ENCODE assay signal across 11 cellular contexts in the genomic region with DNA sequence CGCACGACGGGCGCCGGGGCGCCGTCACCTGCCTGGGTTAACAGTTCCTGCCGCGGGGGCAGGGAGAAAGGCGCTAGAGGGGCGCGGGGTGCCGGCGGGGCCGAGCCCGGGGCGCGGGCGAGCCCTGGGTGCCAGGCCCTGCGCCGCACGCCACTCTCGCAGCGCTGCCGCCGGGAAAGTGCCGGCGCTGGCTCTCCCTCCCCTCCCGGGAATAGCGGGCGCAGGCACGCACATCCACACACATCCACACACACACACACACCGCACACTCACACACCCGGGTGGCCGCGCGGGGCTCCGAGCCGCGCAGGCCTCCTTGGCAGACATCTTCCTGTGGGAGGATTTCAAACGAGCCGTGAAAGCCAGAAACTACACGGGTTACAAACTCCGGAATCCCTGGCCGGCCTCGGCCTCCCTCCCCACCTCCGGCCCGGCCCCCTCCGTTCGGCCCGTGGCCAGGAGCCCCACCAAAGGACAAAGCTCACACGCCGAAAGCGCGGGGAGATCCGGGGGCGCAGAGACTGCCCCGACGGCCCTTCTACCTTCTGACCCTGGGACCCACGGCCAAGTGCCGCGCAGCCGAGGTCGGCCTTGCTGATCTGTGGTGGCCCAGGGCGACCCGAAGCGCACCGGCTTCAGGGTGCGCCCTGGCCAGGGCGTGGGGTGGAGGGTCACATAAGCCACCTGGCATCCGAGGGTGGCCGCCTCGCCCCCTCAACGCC.
A peak's percentile ranks its signal among the peaks of the same experiment; 100 is the strongest.
DNase-seq lines count a peak whose midpoint lies in the region; ATAC-seq and TF ChIP-seq lines count a peak whose summit lies in the region.
"Had no signal": no experiment of that assay in that cellular context is flagged by ENCODE, and none has a peak within 500 bp of the region (broad histone marks: within the 10 kb centered on the region; RNA-seq: fewer than 3 reads in every experiment).

No MANE protein-coding gene starts in this region.

- H3K4me1 ChIP-seq in heart left ventricle (peaks cover 0 to 39% (median 6%) of the 10 kb centered on the region in 12 donors), right atrium auricular region (peaks cover 0 to 33% of the 10 kb centered on the region in 2 donors), ectodermal cell (ENCODE audit: control insufficient read depth, insufficient read depth, low read length) (peaks cover 15% of the 10 kb centered on the region), upper lobe of right lung (peaks cover 3% of the 10 kb centered on the region)

- no peaks in the 10 kb centered on the region for H3K36me3 Mint-ChIP-seq in natural killer cell

- peak overlapping the region in 4 of 12 donors; percentile 9 to 41 (median 22) for H3K27ac ChIP-seq in heart left ventricle
- no peak overlapping the region for H3K27ac ChIP-seq in right atrium auricular region
- H3K27ac ChIP-seq in ectodermal cell (ENCODE audit: insufficient read depth, low read depth, low read length, poor library complexity, severe bottlenecking) = no peak overlapping the region
- H3K27ac ChIP-seq in upper lobe of right lung = no peak overlapping the region

- no peaks in the 10 kb centered on the region for H3K36me3 ChIP-seq in heart left ventricle
- H3K36me3 ChIP-seq in right atrium auricular region = no peaks in the 10 kb centered on the region
- H3K36me3 ChIP-seq in ectodermal cell (ENCODE audit: control insufficient read depth, insufficient read depth, low read length) = no peaks in the 10 kb centered on the region
- H3K36me3 ChIP-seq in upper lobe of right lung = no peaks in the 10 kb centered on the region
- H3K36me3 ChIP-seq: BE2C had no signal

- DNase-seq in heart left ventricle (peak in 1 of 5 donors; percentile 28), right atrium auricular region (ENCODE audit: low spot score) (no peak), natural killer cell (no peak), upper lobe of right lung (no peak), foreskin fibroblast (no peak)
- no peak for DNase-seq in NK-92 treated with Interleukin-12 subunit alpha and Interleukin-12 subunit beta, amount 100 ng/mL, for 24 hours (lab: John Stamatoyannopoulos, UW)
- DNase-seq: activated CD4-positive, CD25-positive, alpha-beta regulatory T cell; BE2C; NCI-H526 had no signal

- ATAC-seq in heart left ventricle (peak in 2 of 4 donors; percentile 3 to 15), natural killer cell (peak in 1 of 3 donors; percentile 23), upper lobe of right lung (no peak), GM19324 (IDR thresholded peaks at IDR 0.05; ENCODE audit: low FRiP score, unreplicated experiment) (no peak)

- H3K27ac Mint-ChIP-seq in natural killer cell = no peak overlapping the region

- H3K4me1 Mint-ChIP-seq in natural killer cell = peaks cover 0 to 13% of the 10 kb centered on the region in 2 donors

- peak overlapping the region in 9 of 12 donors; percentile 7 to 33 (median 25) for H3K4me3 ChIP-seq in heart left ventricle
- peak overlapping the region in 1 of 2 donors; percentile 29 for H3K4me3 ChIP-seq in right atrium auricular region
- H3K4me3 ChIP-seq in ectodermal cell (ENCODE audit: insufficient read depth, low read depth, low read length) = peak overlapping the region; percentile 20
- H3K4me3 ChIP-seq in upper lobe of right lung = no peak overlapping the region
- no peak overlapping the region for H3K4me3 ChIP-seq in foreskin fibroblast (ENCODE audit: low read depth in 1 of 2, low read length in 2 of 2)

- intact Hi-C loops in heart left ventricle (cut with DNase I) = loop anchor here in 3 of 10 donors (10.0 kb wide), 3 partner anchors 71 to 181 kb away; no protein-coding TSS in a partner anchor
- intact Hi-C loops in natural killer cell (cut with micrococcal nuclease) = loop anchor here (5.0 kb wide), 1 partner anchor 92 kb away; the partner anchor contains the start of gene BCOR
- intact Hi-C loops in upper lobe of right lung (cut with DNase I) = no loop called here

- H3K27me3 ChIP-seq in heart left ventricle = peaks cover 0 to 70% (median 0%) of the 10 kb centered on the region in 9 donors
- peaks cover 4 to 6% of the 10 kb centered on the region in 2 donors for H3K27me3 ChIP-seq in right atrium auricular region
- peaks cover 71% of the 10 kb centered on the region for H3K27me3 ChIP-seq in ectodermal cell (ENCODE audit: control insufficient read depth, insufficient read depth, low read length, poor library complexity, severe bottlenecking)
- no peaks in the 10 kb centered on the region for H3K27me3 ChIP-seq in upper lobe of right lung
- H3K27me3 ChIP-seq: BE2C had no signal

- H3K27me3 Mint-ChIP-seq in natural killer cell (ENCODE audit: low read depth in 2 of 2) = peaks cover 40 to 49% of the 10 kb centered on the region in 2 donors

- peak overlapping the region; percentile 65 for H3K4me3 Mint-ChIP-seq in natural killer cell

- no peak for TF ChIP-seq POLR2A in heart left ventricle (IDR thresholded peaks at IDR 0.05)

- TF ChIP-seq CTCF in heart left ventricle (IDR thresholded peaks at IDR 0.05) (no peak), right atrium auricular region (IDR thresholded peaks at IDR 0.05) (no peak), natural killer cell (IDR thresholded peaks at IDR 0.05) (no peak), upper lobe of right lung (IDR thresholded peaks at IDR 0.05) (no peak), foreskin fibroblast (IDR thresholded peaks at IDR 0.05; ENCODE audit: low read depth, low read length) (no peak)

- no peaks in the 10 kb centered on the region for H3K9me3 Mint-ChIP-seq in natural killer cell

- no peaks in the 10 kb centered on the region for H3K9me3 ChIP-seq in heart left ventricle
- H3K9me3 ChIP-seq in right atrium auricular region = no peaks in the 10 kb centered on the region
- no peaks in the 10 kb centered on the region for H3K9me3 ChIP-seq in ectodermal cell (ENCODE audit: control insufficient read depth, low read length)
- H3K9me3 ChIP-seq in upper lobe of right lung = no peaks in the 10 kb centered on the region
- H3K9me3 ChIP-seq: BE2C had no signal

- WGBS in heart left ventricle, 4 donors = 26 to 54% (median 37%) methylated on average over 56 to 74 of the region's 74 CpGs
- WGBS in ectodermal cell, 2 experiments = 1% methylated on average over 74 of the region's 74 CpGs

Comparison
In these comparisons a context has a peak if more than half of its experiments do, and no peak if none do; other contexts are left out.
1. H3K4me3 ChIP-seq: peak in heart left ventricle (9 of 12) and ectodermal cell (single experiment); none in upper lobe of right lung (single experiment) and foreskin fibroblast (0 of 2).